9 cellular contexts compared by ENCODE assay signal in the genomic region with DNA sequence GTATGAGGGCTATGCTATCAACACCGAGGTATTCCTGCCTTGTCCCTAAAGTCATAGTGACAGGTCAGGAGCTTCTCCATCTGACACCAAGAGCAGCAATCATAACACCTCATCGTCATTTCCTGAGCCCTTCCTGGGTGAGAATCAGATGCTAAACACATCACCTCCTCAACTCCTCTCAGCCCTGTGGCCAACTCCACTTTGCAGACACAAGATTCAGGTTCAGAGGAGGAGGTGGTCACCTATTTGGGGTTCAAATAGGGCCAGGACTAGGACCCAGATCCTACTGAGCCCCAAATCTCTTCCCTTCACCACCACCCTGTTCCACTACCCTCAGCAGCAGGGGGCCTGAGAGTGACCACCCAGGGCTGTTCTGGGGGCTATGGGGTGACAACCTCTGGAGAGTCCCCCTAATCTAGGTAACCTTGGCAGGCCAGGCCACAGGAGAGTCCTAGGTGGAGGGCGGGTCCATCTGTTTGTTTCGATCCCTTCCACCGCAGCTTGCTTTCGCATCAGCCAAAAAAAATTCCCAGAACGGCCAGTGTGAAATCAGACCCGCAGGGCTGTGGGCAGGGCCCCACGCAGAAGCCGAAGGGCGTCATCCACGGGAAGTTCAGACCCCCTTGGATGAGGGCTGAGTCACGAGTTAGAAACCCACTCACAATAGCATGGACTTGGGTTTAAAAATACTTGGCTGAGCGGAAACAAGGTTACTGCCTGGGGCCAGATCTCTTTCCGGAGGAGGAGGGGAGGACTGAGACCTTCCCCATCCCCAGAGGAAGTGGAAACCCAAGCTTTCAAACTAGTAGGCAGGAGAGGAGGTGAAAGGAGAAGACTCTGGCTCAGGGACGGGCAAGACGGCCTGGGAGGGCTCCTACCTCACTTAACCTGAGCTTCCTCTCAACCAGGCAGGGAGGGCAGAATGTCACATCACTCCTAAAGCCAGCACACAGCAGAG. TPM values are rescaled to one million over a fixed set of nuclear protein-coding genes. Genes with fewer than 3 reads are reported as not detected.
DNase-seq lines count a peak whose midpoint lies in the region; ATAC-seq and TF ChIP-seq lines count a peak whose summit lies in the region.
"Had no signal": no experiment of that assay in that cellular context is flagged by ENCODE, and none has a peak within 500 bp of the region (broad histone marks: within the 10 kb centered on the region; RNA-seq: fewer than 3 reads in every experiment).

No MANE protein-coding gene starts in this region.

- peak overlapping the region; percentile 71 for H3K4me2 ChIP-seq in SU-DHL-6 (ENCODE audit: low read depth, low read length, poor library complexity, severe bottlenecking)
- H3K4me2 ChIP-seq in mammary epithelial cell (ENCODE audit: insufficient read depth, low read depth, low read length): peak overlapping the region; percentile 11

- CTCF ChIA-PET in mammary epithelial cell (lab: Charles Lee; ENCODE audit: low non-redundant PET): no interaction called here

- H3K9ac ChIP-seq in SU-DHL-6 (ENCODE audit: low read length) (peak overlapping the region; percentile 58), mammary epithelial cell (ENCODE audit: insufficient read depth, low read length) (no peak overlapping the region)

- intact Hi-C loops in mammary epithelial cell (cut with micrococcal nuclease): no loop called here

- H4K20me1 ChIP-seq in SU-DHL-6 (ENCODE audit: low read depth, low read length): no peaks in the 10 kb centered on the region
- H4K20me1 ChIP-seq in mammary epithelial cell (ENCODE audit: insufficient read depth, low read length): no peaks in the 10 kb centered on the region

- DNase-seq in mammary epithelial cell (no peak), medulla oblongata (ENCODE audit: extremely low spot score) (peak; percentile 58), upper lobe of left lung (peak in 1 of 2 donors; percentile 57), NCI-H345 treated with DMSO at 0.1 percent for 48 hours (lab: John Stamatoyannopoulos, UW; ENCODE audit: unreplicated experiment) (no peak), DMS53 (lab: John Stamatoyannopoulos, UW) (no peak)

- peak in 1 of 4 donors; percentile 7 for TF ChIP-seq POLR2A in upper lobe of left lung (IDR thresholded peaks at IDR 0.05)

- no TSS peak for BruUV-seq in mammary epithelial cell (replicated peaks; lab: Mats Ljungman, UMichigan)

- H3K79me2 ChIP-seq in SU-DHL-6 (ENCODE audit: insufficient read depth, low read length) (peaks cover 89% of the 10 kb centered on the region), mammary epithelial cell (ENCODE audit: insufficient read depth, low read length) (peaks cover 100% of the 10 kb centered on the region)

- in situ Hi-C loops in mammary epithelial cell (cut with MboI; ENCODE audit: low sequenced_read_pairs in 2 of 2): loop anchor here in 1 of 2 donors (25.0 kb wide), 1 partner anchor 267 kb away; no protein-coding TSS in a partner anchor

- H3K27ac ChIP-seq in SU-DHL-6 (ENCODE audit: low read depth, low read length): peak overlapping the region; percentile 80
- H3K27ac ChIP-seq in mammary epithelial cell (ENCODE audit: insufficient read depth, low read depth, low read length): no peak overlapping the region
- H3K27ac ChIP-seq in upper lobe of left lung: peak overlapping the region; percentile 71 to 90 (median 85)

- H3K9me3 ChIP-seq in SU-DHL-6 (ENCODE audit: insufficient read depth, low read length) (no peaks in the 10 kb centered on the region), mammary epithelial cell (replicated peaks; ENCODE audit: insufficient read depth, low read length) (no peaks in the 10 kb centered on the region), upper lobe of left lung (no peaks in the 10 kb centered on the region)

- H3K27me3 ChIP-seq in SU-DHL-6 (ENCODE audit: low read length) (no peaks in the 10 kb centered on the region), mammary epithelial cell (ENCODE audit: insufficient read depth, low read length) (no peaks in the 10 kb centered on the region), upper lobe of left lung (no peaks in the 10 kb centered on the region)

- TF ChIP-seq CTCF in SU-DHL-6 (IDR thresholded peaks at IDR 0.05; ENCODE audit: insufficient read depth, low read length, poor library complexity, severe bottlenecking) (no peak), mammary epithelial cell (conservative IDR thresholded peaks at IDR 0.05 in 1 of 2, IDR thresholded peaks at IDR 0.05 in 1 of 2; ENCODE audit: extremely low read depth in 1 of 2, insufficient read depth in 1 of 2, low read depth in 1 of 2, low read length in 2 of 2) (no peak), upper lobe of left lung (IDR thresholded peaks at IDR 0.05) (no peak)

- no peaks in the 10 kb centered on the region for H3K9me2 ChIP-seq in SU-DHL-6 (replicated peaks; ENCODE audit: insufficient read depth, low read length)

- ATAC-seq in GM18502 (IDR thresholded peaks at IDR 0.05; ENCODE audit: poor library complexity, unreplicated experiment) (peak; percentile 34), HG02981 (IDR thresholded peaks at IDR 0.05; ENCODE audit: unreplicated experiment) (peak; percentile 31), upper lobe of left lung (ENCODE audit: low FRiP score in 2 of 2) (peak; percentile 57 to 58)

- dilution Hi-C loops in mammary epithelial cell (cut with HindIII; ENCODE audit: low sequenced_read_pairs): loop anchor here (5.0 kb wide), 1 partner anchor 67 kb away; no protein-coding TSS in a partner anchor

- WGBS in mammary epithelial cell (ENCODE audit: low coverage, missing lambda C conversion rate): 52% methylated on average over 17 of the region's 17 CpGs
- WGBS in upper lobe of left lung, 2 donors: 31 to 46% methylated on average over 14 to 17 of the region's 17 CpGs

- H2AFZ ChIP-seq in SU-DHL-6 (ENCODE audit: low read depth, low read length, severe bottlenecking) (no peak overlapping the region), mammary epithelial cell (ENCODE audit: low read depth, low read length) (no peak overlapping the region)

- H3K4me3 ChIP-seq in SU-DHL-6 (ENCODE audit: insufficient read depth, low read length, poor library complexity, severe bottlenecking) (peak overlapping the region; percentile 41), mammary epithelial cell (replicated peaks in 1 of 3; ENCODE audit: insufficient read depth in 1 of 3, low read depth in 2 of 3, low read length in 3 of 3) (no peak overlapping the region), upper lobe of left lung (peak overlapping the region in 2 of 4 donors; percentile 19 to 27)

- H3F3A ChIP-seq in SU-DHL-6 (ENCODE audit: insufficient read depth): peaks cover 31% of the 10 kb centered on the region

- TF ChIP-seq EP300 in upper lobe of left lung (IDR thresholded peaks at IDR 0.05): no peak

- peaks cover 19% of the 10 kb centered on the region for H3K4me1 ChIP-seq in mammary epithelial cell (ENCODE audit: insufficient read depth, low read length)
- H3K4me1 ChIP-seq in upper lobe of left lung: peaks cover 55 to 69% (median 58%) of the 10 kb centered on the region in 4 donors

- no peaks in the 10 kb centered on the region for H3K36me3 ChIP-seq in SU-DHL-6 (ENCODE audit: low read length)
- no peaks in the 10 kb centered on the region for H3K36me3 ChIP-seq in mammary epithelial cell (ENCODE audit: insufficient read depth, low read length)
- H3K36me3 ChIP-seq in upper lobe of left lung: no peaks in the 10 kb centered on the region

RNA-seq across cellular contexts. Expression of a gene that starts 8.7 kb away (rescaled TPM):
- total RNA-seq in mammary epithelial cell (10 to 100 TPM; 50.8 to 65.0 TPM), upper lobe of left lung (100 to 1,000 TPM in 2 of 6 donors, 10 to 100 TPM in 4; 50.6 to 170 (median 60.5) TPM)
- 18.8 TPM for polyA plus RNA-seq in mammary epithelial cell
- polyA minus RNA-seq in mammary epithelial cell: 65.2 TPM

RNA-seq across cellular contexts. Expression of a gene that starts 14.7 kb away (rescaled TPM):
- total RNA-seq in mammary epithelial cell (not detected), upper lobe of left lung (not detected)
- polyA plus RNA-seq in mammary epithelial cell: not detected
- polyA minus RNA-seq in mammary epithelial cell: not detected
- total RNA-seq: T-helper 1 cell treated with Interleukin-12 subunit alpha and Interleukin-12 subunit beta and Interleukin-4 antibody, amounts not matched to agents 30 ng/mL and 1 ng/mL, for 36 hours had no signal
